Comparison of ENCODE assay signal across 17 cellular contexts in genomic region chr2:28320009-28320365, GRCh38.
"Had no signal": no experiment of that assay in that cellular context is flagged by ENCODE, and none has a peak within 500 bp of the region (broad histone marks: within the 10 kb centered on the region; RNA-seq: fewer than 3 reads in every experiment).

No MANE protein-coding gene starts in this region.

- H3K9me3 ChIP-seq: heart right ventricle, mucosa of descending colon, transverse colon had no signal

- H3K4me3 Mint-ChIP-seq: central memory CD8-positive, alpha-beta T cell; natural killer cell treated with Interleukin-12 subunit alpha and Interleukin-12 subunit beta and Interleukin-15 and Interleukin-18, amount 100 ng/mL, for 72 hours; stimulated activated memory B cell treated with anti-CD40 and anti-IgM and Interleukin-4, amounts not matched to agents 10 μg/mL and 1 μg/mL and 100 μg/mL, for 72 hours; stimulated activated naive CD8-positive, alpha-beta T cell treated with anti-CD3 and anti-CD28 coated beads, Interleukin-15, Interleukin-2, amounts not matched to agents 100 ng/mL and 50 ng/mL, for 24 hours had no signal

- H3K9me3 Mint-ChIP-seq: central memory CD8-positive, alpha-beta T cell; natural killer cell treated with Interleukin-12 subunit alpha and Interleukin-12 subunit beta and Interleukin-15 and Interleukin-18, amount 100 ng/mL, for 72 hours; stimulated activated memory B cell treated with anti-CD40 and anti-IgM and Interleukin-4, amounts not matched to agents 10 μg/mL and 1 μg/mL and 100 μg/mL, for 72 hours; stimulated activated naive CD8-positive, alpha-beta T cell treated with anti-CD3 and anti-CD28 coated beads, Interleukin-15, Interleukin-2, amounts not matched to agents 100 ng/mL and 50 ng/mL, for 24 hours had no signal

- H3K36me3 Mint-ChIP-seq: natural killer cell treated with Interleukin-12 subunit alpha and Interleukin-12 subunit beta and Interleukin-15 and Interleukin-18, amount 100 ng/mL, for 72 hours had no signal

- H3K36me3 ChIP-seq: transverse colon had no signal

- H3K4me2 ChIP-seq: smooth muscle cell had no signal

- H3K27ac ChIP-seq: heart right ventricle, transverse colon had no signal

- H3K27me3 ChIP-seq: heart right ventricle, transverse colon had no signal

- H3K27ac Mint-ChIP-seq: natural killer cell treated with Interleukin-12 subunit alpha and Interleukin-12 subunit beta and Interleukin-15 and Interleukin-18, amount 100 ng/mL, for 72 hours; stimulated activated memory B cell treated with anti-CD40 and anti-IgM and Interleukin-4, amounts not matched to agents 10 μg/mL and 1 μg/mL and 100 μg/mL, for 72 hours; stimulated activated naive CD8-positive, alpha-beta T cell treated with anti-CD3 and anti-CD28 coated beads, Interleukin-15, Interleukin-2, amounts not matched to agents 100 ng/mL and 50 ng/mL, for 24 hours had no signal

- H3K4me3 ChIP-seq: heart right ventricle, mucosa of descending colon, smooth muscle cell, transverse colon had no signal

- DNase-seq: dermis blood vessel endothelial cell; erythroblast; heart right ventricle; islet precursor cell; mammary epithelial cell; mucosa of descending colon; posterior cingulate gyrus; stimulated activated CD4-positive, alpha-beta T cell treated with anti-CD3 and anti-CD28 coated beads, Interleukin-4, amount 100 ng/mL, for 1 hour; stimulated activated CD8-positive, alpha-beta memory T cell treated with anti-CD3 and anti-CD28 coated beads, Interleukin-4, amount 100 ng/mL, for 48 hours; transverse colon had no signal

- ATAC-seq: left lobe of liver; mucosa of descending colon; natural killer cell treated with Interleukin-12 subunit alpha and Interleukin-12 subunit beta and Interleukin-15 and Interleukin-18, amount 100 ng/mL, for 72 hours; right cardiac atrium; stimulated activated memory B cell treated with anti-CD40 and anti-IgM and Interleukin-4, amounts not matched to agents 10 μg/mL and 1 μg/mL and 100 μg/mL, for 72 hours had no signal

- H3K27me3 Mint-ChIP-seq: central memory CD8-positive, alpha-beta T cell; natural killer cell treated with Interleukin-12 subunit alpha and Interleukin-12 subunit beta and Interleukin-15 and Interleukin-18, amount 100 ng/mL, for 72 hours; stimulated activated memory B cell treated with anti-CD40 and anti-IgM and Interleukin-4, amounts not matched to agents 10 μg/mL and 1 μg/mL and 100 μg/mL, for 72 hours; stimulated activated naive CD8-positive, alpha-beta T cell treated with anti-CD3 and anti-CD28 coated beads, Interleukin-15, Interleukin-2, amounts not matched to agents 100 ng/mL and 50 ng/mL, for 24 hours had no signal
